Comparison of ENCODE assay signal across 18 cellular contexts in the genomic region with DNA sequence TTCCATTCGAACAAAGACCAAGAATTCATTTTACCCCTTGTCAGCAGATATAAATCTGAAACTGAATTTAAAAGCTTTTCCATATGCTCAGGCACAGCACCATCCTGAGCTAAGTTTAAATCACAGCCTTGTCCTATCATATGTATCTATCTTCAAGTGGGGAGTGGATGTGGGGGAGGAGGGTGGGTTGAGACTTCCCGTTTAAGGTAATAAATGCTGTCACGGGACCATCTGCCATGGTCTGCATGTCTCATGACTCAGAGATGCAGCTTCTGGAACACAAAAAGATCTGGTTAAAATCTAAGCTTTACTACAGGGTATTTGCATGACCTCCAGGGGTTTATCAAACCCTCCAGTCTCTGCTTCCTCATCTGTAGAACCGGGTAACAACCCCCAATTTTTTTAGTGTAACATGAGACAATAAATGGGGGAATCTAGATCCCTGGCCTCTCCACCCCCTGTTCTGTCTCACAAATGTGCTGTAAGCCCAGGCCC.
"Had no signal": no experiment of that assay in that cellular context is flagged by ENCODE, and none has a peak within 500 bp of the region (broad histone marks: within the 10 kb centered on the region; RNA-seq: fewer than 3 reads in every experiment).

No MANE protein-coding gene starts in this region.

- H3K4me3 ChIP-seq: adrenal gland, heart left ventricle, lower lobe of right lung, ovary, thyroid gland, uterus had no signal

- DNase-seq: activated CD4-positive, alpha-beta memory T cell treated with anti-CD3 and anti-CD28 coated beads, Interleukin-2, amount 10 ng/mL, durations not matched to agents 7 days and 5 days; activated CD4-positive, alpha-beta T cell treated with anti-CD3 and anti-CD28 coated beads for 36 hours; activated effector memory CD4-positive, alpha-beta T cell treated with Interleukin-2 at 50 U/mL for 16 hours; activated T-cell treated with anti-CD3 and anti-CD28 coated beads, Interleukin-2, amount 50 U/mL, for 4 hours; adrenal gland; dermis blood vessel endothelial cell; effector memory CD8-positive, alpha-beta T cell; foreskin keratinocyte; heart left ventricle; immature natural killer cell; left cardiac atrium; lower lobe of right lung; ovary; retina; stimulated activated CD4-positive, alpha-beta T cell treated with anti-CD3 and anti-CD28 coated beads, Interleukin-2, amount 100 ng/mL, for 48 hours; stimulated activated naive B cell treated with anti-CD40 and anti-IgM and Interleukin-4, amounts not matched to agents 10 μg/mL and 1 μg/mL and 100 μg/mL, for 72 hours; thyroid gland; uterus had no signal

- H3K4me1 ChIP-seq: adrenal gland, foreskin keratinocyte, heart left ventricle, lower lobe of right lung, thyroid gland, uterus had no signal

- H3K9me3 ChIP-seq: adrenal gland, heart left ventricle, lower lobe of right lung, ovary, thyroid gland, uterus had no signal

- H3K27ac ChIP-seq: adrenal gland, foreskin keratinocyte, heart left ventricle, lower lobe of right lung, ovary, thyroid gland, uterus had no signal

- H3K36me3 ChIP-seq: adrenal gland, heart left ventricle, lower lobe of right lung, ovary, thyroid gland, uterus had no signal

- ATAC-seq: activated CD4-positive, alpha-beta T cell treated with anti-CD3 and anti-CD28 coated beads for 36 hours; activated T-cell treated with anti-CD3 and anti-CD28 coated beads, Interleukin-2, amount 50 U/mL, for 4 hours; effector memory CD8-positive, alpha-beta T cell; foreskin keratinocyte; heart left ventricle; left cardiac atrium; lower lobe of right lung; stimulated activated naive B cell treated with anti-CD40 and anti-IgM and Interleukin-4, amounts not matched to agents 10 μg/mL and 1 μg/mL and 100 μg/mL, for 72 hours had no signal

- H3K27me3 ChIP-seq: adrenal gland, foreskin keratinocyte, heart left ventricle, ovary, thyroid gland, uterus had no signal
